ENCODE assay signal across 1 cellular context in the genomic region with DNA sequence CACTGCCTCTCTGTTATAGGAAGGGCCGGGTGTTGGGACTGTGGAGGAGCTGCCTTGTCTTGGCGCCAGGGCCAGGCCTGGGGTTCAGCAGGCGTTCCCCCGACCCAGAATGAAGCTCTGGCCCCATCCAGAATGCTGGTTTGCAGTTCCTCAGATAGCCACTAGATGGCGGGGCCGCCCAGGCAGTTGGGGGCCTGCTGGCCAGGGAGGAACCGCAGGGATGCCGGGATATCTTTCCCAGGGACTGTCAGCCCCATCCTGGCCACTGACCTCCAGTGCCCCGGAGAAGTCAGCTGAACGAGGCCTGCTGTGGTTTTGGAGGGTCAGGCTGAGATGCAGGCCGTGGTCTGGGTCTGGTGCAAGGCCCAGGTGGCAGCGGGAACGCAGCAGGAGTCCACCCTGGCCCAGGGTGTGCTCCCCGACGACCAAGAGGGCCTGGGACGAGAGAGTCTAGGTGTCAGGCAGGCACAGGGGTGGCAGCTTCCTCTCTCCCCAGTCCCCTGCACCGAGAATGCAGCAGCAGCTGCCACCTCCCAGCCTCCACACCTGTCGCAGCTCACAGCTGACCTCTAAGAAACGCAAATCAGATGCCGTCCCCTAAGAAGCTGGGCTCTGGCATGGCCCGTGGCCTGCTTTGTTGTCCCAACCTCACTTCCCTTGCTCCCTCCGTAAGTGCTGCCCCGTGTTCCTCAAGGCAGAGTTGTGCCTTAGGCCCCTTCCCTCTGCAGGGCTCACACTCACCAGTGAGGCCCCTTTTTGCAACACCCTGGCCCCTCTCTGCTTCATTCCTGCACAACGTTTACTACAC.
TF ChIP-seq lines count a peak whose summit lies in the region.

No MANE protein-coding gene starts in this region.

TF ChIP-seq in K562, 482 proteins besides CTCF, POLR2A, EP300 and RAD21 (continued from another document and continues in another):
- TF ChIP-seq, protein P1, sequence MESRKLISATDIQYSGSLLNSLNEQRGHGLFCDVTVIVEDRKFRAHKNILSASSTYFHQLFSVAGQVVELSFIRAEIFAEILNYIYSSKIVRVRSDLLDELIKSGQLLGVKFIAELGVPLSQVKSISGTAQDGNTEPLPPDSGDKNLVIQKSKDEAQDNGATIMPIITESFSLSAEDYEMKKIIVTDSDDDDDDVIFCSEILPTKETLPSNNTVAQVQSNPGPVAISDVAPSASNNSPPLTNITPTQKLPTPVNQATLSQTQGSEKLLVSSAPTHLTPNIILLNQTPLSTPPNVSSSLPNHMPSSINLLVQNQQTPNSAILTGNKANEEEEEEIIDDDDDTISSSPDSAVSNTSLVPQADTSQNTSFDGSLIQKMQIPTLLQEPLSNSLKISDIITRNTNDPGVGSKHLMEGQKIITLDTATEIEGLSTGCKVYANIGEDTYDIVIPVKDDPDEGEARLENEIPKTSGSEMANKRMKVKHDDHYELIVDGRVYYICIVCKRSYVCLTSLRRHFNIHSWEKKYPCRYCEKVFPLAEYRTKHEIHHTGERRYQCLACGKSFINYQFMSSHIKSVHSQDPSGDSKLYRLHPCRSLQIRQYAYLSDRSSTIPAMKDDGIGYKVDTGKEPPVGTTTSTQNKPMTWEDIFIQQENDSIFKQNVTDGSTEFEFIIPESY (CRISPR knock-in tag; IDR thresholded peaks at IDR 0.05) = peak; percentile 72; the same call in 1 of the 2 replicates
- TF ChIP-seq ASH1L (IDR thresholded peaks at IDR 0.05; ENCODE audit: borderline replicate concordance, low read depth, partially characterized antibody) (no peak), ATF1 (CRISPR knock-in tag; IDR thresholded peaks at IDR 0.05) (no peak), ATF1 (tag; IDR thresholded peaks at IDR 0.05) (no peak), ZNF143 (CRISPR knock-in tag; IDR thresholded peaks at IDR 0.05) (peak; percentile 59; the same call in 1 of the 2 replicates), CTBP1 (IDR thresholded peaks at IDR 0.05; ENCODE audit: borderline replicate concordance) (peak; percentile 43; the same call in 1 of the 2 replicates), SP2 (IDR thresholded peaks at IDR 0.05; ENCODE audit: extremely low read depth, low read depth, low read length, poor library complexity, severe bottlenecking) (no peak), ZNF184 (CRISPR knock-in tag; IDR thresholded peaks at IDR 0.05) (no peak), GTF2E2 (tag; IDR thresholded peaks at IDR 0.05) (no peak), KDM2B (CRISPR knock-in tag; IDR thresholded peaks at IDR 0.05) (no peak), DACH1 (IDR thresholded peaks at IDR 0.05; ENCODE audit: partially characterized antibody) (no peak), GTF2F1 (IDR thresholded peaks at IDR 0.05; ENCODE audit: low read depth, low read length) (no peak), MED1 (CRISPR knock-in tag; IDR thresholded peaks at IDR 0.05; ENCODE audit: borderline replicate concordance) (no peak), TAF7 (tag; IDR thresholded peaks at IDR 0.05) (no peak), JUND (IDR thresholded peaks at IDR 0.05; ENCODE audit: borderline replicate concordance, low read depth, low read length) (0 out of 2 replicates have a peak, but pooled peaks have one; percentile 35), JUND (tag; IDR thresholded peaks at IDR 0.05; ENCODE audit: borderline replicate concordance, low read depth, low read length) (no peak), ZNF717 (CRISPR knock-in tag; IDR thresholded peaks at IDR 0.05) (no peak), MECOM (CRISPR knock-in tag; IDR thresholded peaks at IDR 0.05) (no peak), MAZ (CRISPR knock-in tag; conservative IDR thresholded peaks at IDR 0.05 in 1 of 2, IDR thresholded peaks at IDR 0.05 in 1 of 2) (peak; percentile 30 to 80; a peak in 3 of 4 replicates), TGIF2 (CRISPR knock-in tag; IDR thresholded peaks at IDR 0.05) (no peak), ZFP1 (CRISPR knock-in tag; IDR thresholded peaks at IDR 0.05) (no peak), U2AF2 (optimal IDR thresholded peaks at IDR 0.05; ENCODE audit: low read depth, low read length) (no peak), ZFX (CRISPR knock-in tag; IDR thresholded peaks at IDR 0.05) (no peak), HDGF (IDR thresholded peaks at IDR 0.05) (no peak), ZNF212 (CRISPR knock-in tag; IDR thresholded peaks at IDR 0.05) (no peak), NCOA2 (IDR thresholded peaks at IDR 0.05; ENCODE audit: partially characterized antibody in 2 of 2) (no peak), SRF (CRISPR knock-in tag; IDR thresholded peaks at IDR 0.05) (0 out of 4 replicates have a peak, but pooled peaks of 1 of the 2 experiments have one; percentile 44), PPARD (CRISPR knock-in tag; IDR thresholded peaks at IDR 0.05) (no peak), ETV5 (CRISPR knock-in tag; IDR thresholded peaks at IDR 0.05; ENCODE audit: low read depth) (no peak), ZNF551 (CRISPR knock-in tag; IDR thresholded peaks at IDR 0.05) (no peak), HDAC8 (tag; IDR thresholded peaks at IDR 0.05) (no peak), SMC3 (conservative IDR thresholded peaks at IDR 0.05; ENCODE audit: insufficient read depth, low read depth, low read length) (peak; percentile 84), POLR3G (IDR thresholded peaks at IDR 0.05; ENCODE audit: extremely low read depth, insufficient read length, insufficient replicate concordance) (no peak), ETV6 (IDR thresholded peaks at IDR 0.05; ENCODE audit: borderline replicate concordance in 1 of 2, low read depth in 2 of 2, low read length in 1 of 2) (no peak), ETV6 (CRISPR knock-in tag; IDR thresholded peaks at IDR 0.05; ENCODE audit: borderline replicate concordance) (no peak), STAG1 (CRISPR knock-in tag; IDR thresholded peaks at IDR 0.05; ENCODE audit: borderline replicate concordance) (peak; percentile 98), JUNB (CRISPR knock-in tag; conservative IDR thresholded peaks at IDR 0.05) (no peak), ZNF232 (CRISPR knock-in tag; IDR thresholded peaks at IDR 0.05) (no peak), BHLHE40 (IDR thresholded peaks at IDR 0.05; ENCODE audit: low read length) (0 out of 2 replicates have a peak, but pooled peaks have one; percentile 15), ZNF41 (CRISPR knock-in tag; conservative IDR thresholded peaks at IDR 0.05) (no peak), NR2C2 (CRISPR knock-in tag; IDR thresholded peaks at IDR 0.05) (0 out of 2 replicates have a peak, but pooled peaks have one; percentile 19), NR2C2 (tag; IDR thresholded peaks at IDR 0.05) (no peak), MAFK (IDR thresholded peaks at IDR 0.05; ENCODE audit: low read length) (0 out of 2 replicates have a peak, but pooled peaks have one; percentile 16), ZC3H11A (IDR thresholded peaks at IDR 0.05; ENCODE audit: low read depth, low read length) (no peak), POLR2H (tag; IDR thresholded peaks at IDR 0.05; ENCODE audit: low read depth) (no peak), DIDO1 (tag; IDR thresholded peaks at IDR 0.05; ENCODE audit: low read depth) (no peak)
- TF ChIP-seq, protein P2, sequence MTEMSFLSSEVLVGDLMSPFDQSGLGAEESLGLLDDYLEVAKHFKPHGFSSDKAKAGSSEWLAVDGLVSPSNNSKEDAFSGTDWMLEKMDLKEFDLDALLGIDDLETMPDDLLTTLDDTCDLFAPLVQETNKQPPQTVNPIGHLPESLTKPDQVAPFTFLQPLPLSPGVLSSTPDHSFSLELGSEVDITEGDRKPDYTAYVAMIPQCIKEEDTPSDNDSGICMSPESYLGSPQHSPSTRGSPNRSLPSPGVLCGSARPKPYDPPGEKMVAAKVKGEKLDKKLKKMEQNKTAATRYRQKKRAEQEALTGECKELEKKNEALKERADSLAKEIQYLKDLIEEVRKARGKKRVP (CRISPR knock-in tag; IDR thresholded peaks at IDR 0.05) = no peak
- TF ChIP-seq, protein P3, sequence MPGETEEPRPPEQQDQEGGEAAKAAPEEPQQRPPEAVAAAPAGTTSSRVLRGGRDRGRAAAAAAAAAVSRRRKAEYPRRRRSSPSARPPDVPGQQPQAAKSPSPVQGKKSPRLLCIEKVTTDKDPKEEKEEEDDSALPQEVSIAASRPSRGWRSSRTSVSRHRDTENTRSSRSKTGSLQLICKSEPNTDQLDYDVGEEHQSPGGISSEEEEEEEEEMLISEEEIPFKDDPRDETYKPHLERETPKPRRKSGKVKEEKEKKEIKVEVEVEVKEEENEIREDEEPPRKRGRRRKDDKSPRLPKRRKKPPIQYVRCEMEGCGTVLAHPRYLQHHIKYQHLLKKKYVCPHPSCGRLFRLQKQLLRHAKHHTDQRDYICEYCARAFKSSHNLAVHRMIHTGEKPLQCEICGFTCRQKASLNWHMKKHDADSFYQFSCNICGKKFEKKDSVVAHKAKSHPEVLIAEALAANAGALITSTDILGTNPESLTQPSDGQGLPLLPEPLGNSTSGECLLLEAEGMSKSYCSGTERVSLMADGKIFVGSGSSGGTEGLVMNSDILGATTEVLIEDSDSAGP (CRISPR knock-in tag; IDR thresholded peaks at IDR 0.05) = no peak
- TF ChIP-seq, protein P4, sequence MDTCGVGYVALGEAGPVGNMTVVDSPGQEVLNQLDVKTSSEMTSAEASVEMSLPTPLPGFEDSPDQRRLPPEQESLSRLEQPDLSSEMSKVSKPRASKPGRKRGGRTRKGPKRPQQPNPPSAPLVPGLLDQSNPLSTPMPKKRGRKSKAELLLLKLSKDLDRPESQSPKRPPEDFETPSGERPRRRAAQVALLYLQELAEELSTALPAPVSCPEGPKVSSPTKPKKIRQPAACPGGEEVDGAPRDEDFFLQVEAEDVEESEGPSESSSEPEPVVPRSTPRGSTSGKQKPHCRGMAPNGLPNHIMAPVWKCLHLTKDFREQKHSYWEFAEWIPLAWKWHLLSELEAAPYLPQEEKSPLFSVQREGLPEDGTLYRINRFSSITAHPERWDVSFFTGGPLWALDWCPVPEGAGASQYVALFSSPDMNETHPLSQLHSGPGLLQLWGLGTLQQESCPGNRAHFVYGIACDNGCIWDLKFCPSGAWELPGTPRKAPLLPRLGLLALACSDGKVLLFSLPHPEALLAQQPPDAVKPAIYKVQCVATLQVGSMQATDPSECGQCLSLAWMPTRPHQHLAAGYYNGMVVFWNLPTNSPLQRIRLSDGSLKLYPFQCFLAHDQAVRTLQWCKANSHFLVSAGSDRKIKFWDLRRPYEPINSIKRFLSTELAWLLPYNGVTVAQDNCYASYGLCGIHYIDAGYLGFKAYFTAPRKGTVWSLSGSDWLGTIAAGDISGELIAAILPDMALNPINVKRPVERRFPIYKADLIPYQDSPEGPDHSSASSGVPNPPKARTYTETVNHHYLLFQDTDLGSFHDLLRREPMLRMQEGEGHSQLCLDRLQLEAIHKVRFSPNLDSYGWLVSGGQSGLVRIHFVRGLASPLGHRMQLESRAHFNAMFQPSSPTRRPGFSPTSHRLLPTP (IDR thresholded peaks at IDR 0.05; ENCODE audit: borderline replicate concordance, extremely low read depth, insufficient read length) = no peak
- TF ChIP-seq, protein P5, sequence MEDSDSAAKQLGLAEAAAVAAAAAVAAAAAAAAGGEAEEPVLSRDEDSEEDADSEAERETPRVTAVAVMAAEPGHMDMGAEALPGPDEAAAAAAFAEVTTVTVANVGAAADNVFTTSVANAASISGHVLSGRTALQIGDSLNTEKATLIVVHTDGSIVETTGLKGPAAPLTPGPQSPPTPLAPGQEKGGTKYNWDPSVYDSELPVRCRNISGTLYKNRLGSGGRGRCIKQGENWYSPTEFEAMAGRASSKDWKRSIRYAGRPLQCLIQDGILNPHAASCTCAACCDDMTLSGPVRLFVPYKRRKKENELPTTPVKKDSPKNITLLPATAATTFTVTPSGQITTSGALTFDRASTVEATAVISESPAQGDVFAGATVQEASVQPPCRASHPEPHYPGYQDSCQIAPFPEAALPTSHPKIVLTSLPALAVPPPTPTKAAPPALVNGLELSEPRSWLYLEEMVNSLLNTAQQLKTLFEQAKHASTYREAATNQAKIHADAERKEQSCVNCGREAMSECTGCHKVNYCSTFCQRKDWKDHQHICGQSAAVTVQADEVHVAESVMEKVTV (CRISPR knock-in tag; IDR thresholded peaks at IDR 0.05) = peak; percentile 72
- TF ChIP-seq, protein P6, sequence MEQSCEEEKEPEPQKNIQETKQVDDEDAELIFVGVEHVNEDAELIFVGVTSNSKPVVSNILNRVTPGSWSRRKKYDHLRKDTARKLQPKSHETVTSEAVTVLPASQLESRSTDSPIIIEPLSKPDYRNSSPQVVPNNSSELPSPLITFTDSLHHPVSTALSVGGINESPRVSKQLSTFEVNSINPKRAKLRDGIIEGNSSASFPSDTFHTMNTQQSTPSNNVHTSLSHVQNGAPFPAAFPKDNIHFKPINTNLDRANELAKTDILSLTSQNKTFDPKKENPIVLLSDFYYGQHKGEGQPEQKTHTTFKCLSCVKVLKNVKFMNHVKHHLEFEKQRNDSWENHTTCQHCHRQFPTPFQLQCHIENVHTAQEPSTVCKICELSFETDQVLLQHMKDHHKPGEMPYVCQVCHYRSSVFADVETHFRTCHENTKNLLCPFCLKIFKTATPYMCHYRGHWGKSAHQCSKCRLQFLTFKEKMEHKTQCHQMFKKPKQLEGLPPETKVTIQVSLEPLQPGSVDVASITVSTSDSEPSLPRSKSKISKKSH (CRISPR knock-in tag; IDR thresholded peaks at IDR 0.05) = no peak
- TF ChIP-seq, protein P7, sequence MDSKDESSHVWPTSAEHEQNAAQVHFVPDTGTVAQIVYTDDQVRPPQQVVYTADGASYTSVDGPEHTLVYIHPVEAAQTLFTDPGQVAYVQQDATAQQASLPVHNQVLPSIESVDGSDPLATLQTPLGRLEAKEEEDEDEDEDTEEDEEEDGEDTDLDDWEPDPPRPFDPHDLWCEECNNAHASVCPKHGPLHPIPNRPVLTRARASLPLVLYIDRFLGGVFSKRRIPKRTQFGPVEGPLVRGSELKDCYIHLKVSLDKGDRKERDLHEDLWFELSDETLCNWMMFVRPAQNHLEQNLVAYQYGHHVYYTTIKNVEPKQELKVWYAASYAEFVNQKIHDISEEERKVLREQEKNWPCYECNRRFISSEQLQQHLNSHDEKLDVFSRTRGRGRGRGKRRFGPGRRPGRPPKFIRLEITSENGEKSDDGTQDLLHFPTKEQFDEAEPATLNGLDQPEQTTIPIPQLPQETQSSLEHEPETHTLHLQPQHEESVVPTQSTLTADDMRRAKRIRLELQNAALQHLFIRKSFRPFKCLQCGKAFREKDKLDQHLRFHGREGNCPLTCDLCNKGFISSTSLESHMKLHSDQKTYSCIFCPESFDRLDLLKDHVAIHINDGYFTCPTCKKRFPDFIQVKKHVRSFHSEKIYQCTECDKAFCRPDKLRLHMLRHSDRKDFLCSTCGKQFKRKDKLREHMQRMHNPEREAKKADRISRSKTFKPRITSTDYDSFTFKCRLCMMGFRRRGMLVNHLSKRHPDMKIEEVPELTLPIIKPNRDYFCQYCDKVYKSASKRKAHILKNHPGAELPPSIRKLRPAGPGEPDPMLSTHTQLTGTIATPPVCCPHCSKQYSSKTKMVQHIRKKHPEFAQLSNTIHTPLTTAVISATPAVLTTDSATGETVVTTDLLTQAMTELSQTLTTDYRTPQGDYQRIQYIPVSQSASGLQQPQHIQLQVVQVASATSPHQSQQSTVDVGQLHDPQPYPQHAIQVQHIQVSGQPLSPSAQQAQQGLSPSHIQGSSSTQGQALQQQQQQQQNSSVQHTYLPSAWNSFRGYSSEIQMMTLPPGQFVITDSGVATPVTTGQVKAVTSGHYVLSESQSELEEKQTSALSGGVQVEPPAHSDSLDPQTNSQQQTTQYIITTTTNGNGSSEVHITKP (IDR thresholded peaks at IDR 0.05; ENCODE audit: partially characterized antibody) = no peak
- TF ChIP-seq, protein P8, sequence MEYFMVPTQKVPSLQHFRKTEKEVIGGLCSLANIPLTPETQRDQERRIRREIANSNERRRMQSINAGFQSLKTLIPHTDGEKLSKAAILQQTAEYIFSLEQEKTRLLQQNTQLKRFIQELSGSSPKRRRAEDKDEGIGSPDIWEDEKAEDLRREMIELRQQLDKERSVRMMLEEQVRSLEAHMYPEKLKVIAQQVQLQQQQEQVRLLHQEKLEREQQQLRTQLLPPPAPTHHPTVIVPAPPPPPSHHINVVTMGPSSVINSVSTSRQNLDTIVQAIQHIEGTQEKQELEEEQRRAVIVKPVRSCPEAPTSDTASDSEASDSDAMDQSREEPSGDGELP (CRISPR knock-in tag; IDR thresholded peaks at IDR 0.05; ENCODE audit: borderline replicate concordance) = peak; percentile 25; the same call in 1 of the 2 replicates
